Comparison of ENCODE assay signal across 25 cellular contexts in the genomic region with DNA sequence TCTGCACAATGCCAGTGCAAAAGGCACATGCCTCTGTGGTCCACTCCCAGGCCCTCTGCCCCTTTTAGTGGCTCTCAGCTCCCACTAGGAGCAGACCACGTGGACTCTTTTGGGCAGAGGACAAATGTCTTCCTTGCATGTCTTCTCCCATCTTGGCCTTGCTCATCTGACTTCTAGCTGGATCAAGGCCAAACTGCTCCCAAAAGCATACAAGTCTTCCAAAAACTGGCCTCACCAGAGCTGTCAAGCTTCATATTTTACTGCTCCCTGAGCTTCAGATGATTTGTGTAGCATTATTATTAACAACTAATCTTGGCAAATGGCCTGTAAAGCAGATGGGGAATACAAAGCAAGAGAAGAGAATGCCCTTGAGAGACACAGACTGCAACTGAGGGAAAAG. TPM values are rescaled to one million over a fixed set of nuclear protein-coding genes. Genes with fewer than 3 reads are reported as not detected.
DNase-seq lines count a peak whose midpoint lies in the region; ATAC-seq and TF ChIP-seq lines count a peak whose summit lies in the region.
"Had no signal": no experiment of that assay in that cellular context is flagged by ENCODE, and none has a peak within 500 bp of the region (broad histone marks: within the 10 kb centered on the region; RNA-seq: fewer than 3 reads in every experiment).

No MANE protein-coding gene starts in this region.

- peaks cover 13% of the 10 kb centered on the region for H3K4me1 ChIP-seq in A673 (ENCODE audit: insufficient read depth, low read length, poor library complexity, severe bottlenecking)
- H3K4me1 ChIP-seq in adrenal gland (replicated peaks in 1 of 2): peaks cover 20 to 26% of the 10 kb centered on the region in 2 donors
- H3K4me1 ChIP-seq in mesenchymal stem cell (ENCODE audit: control insufficient read depth, insufficient read depth, low read depth, low read length): peaks cover 6% of the 10 kb centered on the region
- H3K4me1 ChIP-seq: psoas muscle, SJCRH30 had no signal

- H3K9ac ChIP-seq in mesenchymal stem cell (ENCODE audit: low read length): no peak overlapping the region

- CTCF ChIA-PET in A673 (lab: Charles Lee): no interaction called here
- CTCF ChIA-PET in activated CD8-positive, alpha-beta T cell treated with anti-CD3 and anti-CD28 coated beads, Interleukin-2, amount 10 ng/mL, durations not matched to agents 7 days and 5 days (lab: Charles Lee): interaction anchor here (1.0 to 1.1 kb wide), 2 partner anchors 14 to 18 kb away, joined by 3 to 5 read pairs; no protein-coding TSS in a partner anchor

- H3K27me3 ChIP-seq in A673 (replicated peaks; ENCODE audit: insufficient read depth, low read depth, low read length, poor library complexity): no peaks in the 10 kb centered on the region
- H3K27me3 ChIP-seq in adrenal gland: no peaks in the 10 kb centered on the region
- no peaks in the 10 kb centered on the region for H3K27me3 ChIP-seq in mesenchymal stem cell (ENCODE audit: control insufficient read depth in 1 of 2, insufficient read depth in 1 of 2, low read length in 2 of 2)
- H3K27me3 ChIP-seq: SJCRH30, stomach, vagina had no signal

- DNase-seq in A673 (ENCODE audit: low spot score) (no peak), EH (ENCODE audit: low read depth) (peak; percentile 48), adrenal gland (peak in 6 of 7 donors; percentile 24 to 73 (median 54)), mesenchymal stem cell (peak; percentile 6), hippocampal formation (lab: John Stamatoyannopoulos, UW) (no peak), cerebellar cortex (ENCODE audit: low spot score) (no peak), NCI-H1930 (lab: John Stamatoyannopoulos, UW) (no peak)
- DNase-seq in activated CD8-positive, alpha-beta T cell treated with anti-CD3 and anti-CD28 coated beads, Interleukin-2, amount 10 ng/mL, durations not matched to agents 7 days and 5 days: no peak
- DNase-seq: activated CD4-positive, CD25-positive, alpha-beta regulatory T cell; activated naive CD8-positive, alpha-beta T cell treated with anti-CD3 and anti-CD28 coated beads, Interleukin-2, amount 10 ng/mL, durations not matched to agents 7 days and 5 days; CD8-positive, alpha-beta memory T cell; kidney glomerular epithelial cell; NCI-H1417; NCI-H82; psoas muscle; SJCRH30; small intestine; stimulated activated CD4-positive, alpha-beta T cell treated with anti-CD3 and anti-CD28 coated beads, Interleukin-4, amount 100 ng/mL, for 24 hours; stomach; T-helper 9 cell had no signal

- H3K23ac ChIP-seq in mesenchymal stem cell (ENCODE audit: low read length in 2 of 2): no peak overlapping the region

- H3K4me3 Mint-ChIP-seq in activated CD8-positive, alpha-beta T cell treated with anti-CD3 and anti-CD28 coated beads, Interleukin-2, amount 10 ng/mL, durations not matched to agents 7 days and 5 days: no peak overlapping the region
- H3K4me3 Mint-ChIP-seq: activated naive CD8-positive, alpha-beta T cell treated with anti-CD3 and anti-CD28 coated beads, Interleukin-2, amount 10 ng/mL, durations not matched to agents 7 days and 5 days; dendritic cell treated with granulocyte-macrophage colony-stimulating factor and Interleukin-4, amounts not matched to agents 40 ng/mL and 50 ng/mL, for 4 days; GM23338 had no signal

- H3K9me3 ChIP-seq in A673 (ENCODE audit: low read depth, low read length, poor library complexity, severe bottlenecking) (no peaks in the 10 kb centered on the region), adrenal gland (replicated peaks in 1 of 3) (no peaks in the 10 kb centered on the region), mesenchymal stem cell (ENCODE audit: control insufficient read depth, low read length) (no peaks in the 10 kb centered on the region)
- H3K9me3 ChIP-seq: psoas muscle, SJCRH30, stomach, vagina had no signal

- H3K27ac ChIP-seq in A673 (ENCODE audit: low read depth, low read length, poor library complexity, severe bottlenecking): peak overlapping the region; percentile 67
- peak overlapping the region in 4 of 5 donors; percentile 34 to 79 (median 46) for H3K27ac ChIP-seq in adrenal gland
- H3K27ac ChIP-seq in mesenchymal stem cell (ENCODE audit: low read length, poor library complexity, severe bottlenecking): no peak overlapping the region
- H3K27ac ChIP-seq: epithelial cell of prostate, psoas muscle, SJCRH30, stomach, vagina had no signal

- H2AK5ac ChIP-seq in mesenchymal stem cell (ENCODE audit: low read length, severe bottlenecking): no peak overlapping the region

- peaks cover 27% of the 10 kb centered on the region for H3K4me1 Mint-ChIP-seq in activated CD8-positive, alpha-beta T cell treated with anti-CD3 and anti-CD28 coated beads, Interleukin-2, amount 10 ng/mL, durations not matched to agents 7 days and 5 days (ENCODE audit: low read depth)
- H3K4me1 Mint-ChIP-seq: GM23338 had no signal

- no TSS peak for BruUV-seq in A673 (replicated peaks; lab: Mats Ljungman, UMichigan)

- H2BK5ac ChIP-seq in mesenchymal stem cell (ENCODE audit: low read depth, low read length, poor library complexity, severe bottlenecking): no peak overlapping the region

- POLR2A ChIA-PET in A673 (lab: Charles Lee; ENCODE audit: low non-redundant PET): no interaction called here
- POLR2A ChIA-PET in activated CD8-positive, alpha-beta T cell treated with anti-CD3 and anti-CD28 coated beads, Interleukin-2, amount 10 ng/mL, durations not matched to agents 7 days and 5 days (lab: Charles Lee): no interaction called here

- H2BK120ac ChIP-seq in mesenchymal stem cell (ENCODE audit: low read depth, low read length): no peak overlapping the region

- no peak overlapping the region for H2BK15ac ChIP-seq in mesenchymal stem cell (ENCODE audit: low read depth, poor library complexity, severe bottlenecking)

- peaks cover 8% of the 10 kb centered on the region for H3K79me1 ChIP-seq in mesenchymal stem cell (replicated peaks; ENCODE audit: low read length, poor library complexity, severe bottlenecking)

- no peak overlapping the region for H3K4me3 ChIP-seq in A673 (ENCODE audit: low read depth, low read length, poor library complexity, severe bottlenecking)
- H3K4me3 ChIP-seq in adrenal gland: no peak overlapping the region
- H3K4me3 ChIP-seq in mesenchymal stem cell (ENCODE audit: insufficient read depth in 1 of 2, low read depth in 1 of 2, low read length in 2 of 2): no peak overlapping the region
- H3K4me3 ChIP-seq: GM23338, psoas muscle, SJCRH30, stomach, vagina had no signal

- no peak overlapping the region for H3K14ac ChIP-seq in mesenchymal stem cell (ENCODE audit: low read length in 2 of 2)

- H3K36me3 ChIP-seq in A673 (ENCODE audit: insufficient read depth, low read length, poor library complexity, severe bottlenecking) (peaks cover 28% of the 10 kb centered on the region), adrenal gland (replicated peaks in 1 of 2) (peaks cover 0 to 27% of the 10 kb centered on the region in 2 donors), mesenchymal stem cell (ENCODE audit: control insufficient read depth in 1 of 2, insufficient read depth in 2 of 2, low read depth in 1 of 2, low read length in 2 of 2) (peaks cover 58 to 66% of the 10 kb centered on the region in 2 experiments)
- H3K36me3 ChIP-seq: SJCRH30 had no signal

- intact Hi-C loops in A673 (cut with micrococcal nuclease; ENCODE audit: unreplicated experiment): no loop called here
- intact Hi-C loops in adrenal gland (cut with DNase I): no loop called here

- no peaks in the 10 kb centered on the region for H3K9me3 Mint-ChIP-seq in activated CD8-positive, alpha-beta T cell treated with anti-CD3 and anti-CD28 coated beads, Interleukin-2, amount 10 ng/mL, durations not matched to agents 7 days and 5 days (ENCODE audit: insufficient read depth)
- H3K9me3 Mint-ChIP-seq: activated naive CD8-positive, alpha-beta T cell treated with anti-CD3 and anti-CD28 coated beads, Interleukin-2, amount 10 ng/mL, durations not matched to agents 7 days and 5 days; CD8-positive, alpha-beta memory T cell; dendritic cell treated with granulocyte-macrophage colony-stimulating factor and Interleukin-4, amounts not matched to agents 40 ng/mL and 50 ng/mL, for 4 days; GM23338; neural crest cell had no signal

- H3K4me2 ChIP-seq in mesenchymal stem cell (ENCODE audit: low read length, poor library complexity, severe bottlenecking): no peak overlapping the region
- H3K4me2 ChIP-seq: GM23338 had no signal

- H3K27ac Mint-ChIP-seq in activated CD8-positive, alpha-beta T cell treated with anti-CD3 and anti-CD28 coated beads, Interleukin-2, amount 10 ng/mL, durations not matched to agents 7 days and 5 days: no peak overlapping the region
- H3K27ac Mint-ChIP-seq: activated naive CD8-positive, alpha-beta T cell treated with anti-CD3 and anti-CD28 coated beads, Interleukin-2, amount 10 ng/mL, durations not matched to agents 7 days and 5 days; dendritic cell treated with granulocyte-macrophage colony-stimulating factor and Interleukin-4, amounts not matched to agents 40 ng/mL and 50 ng/mL, for 4 days; GM23338 had no signal

- no peak overlapping the region for H3K4ac ChIP-seq in mesenchymal stem cell (ENCODE audit: low read depth in 1 of 2, low read length in 2 of 2)

- TF ChIP-seq CTCF in A673 (conservative IDR thresholded peaks at IDR 0.05; ENCODE audit: low read depth, low read length) (no peak), adrenal gland (IDR thresholded peaks at IDR 0.05) (no peak)

- H3K18ac ChIP-seq in mesenchymal stem cell (ENCODE audit: low read depth in 1 of 2, low read length in 2 of 2): no peak overlapping the region

- ATAC-seq in activated CD8-positive, alpha-beta T cell treated with anti-CD3 and anti-CD28 coated beads, Interleukin-2, amount 10 ng/mL, durations not matched to agents 7 days and 5 days: no peak
- ATAC-seq: GM23338, psoas muscle had no signal

- WGBS in adrenal gland, 4 donors: 0 to 45% (median 21%) methylated on average over 1 of the region's 1 CpG
- 63% methylated on average over 1 of the region's 1 CpG for WGBS in mesenchymal stem cell

- no peak overlapping the region for H2AFZ ChIP-seq in mesenchymal stem cell (ENCODE audit: low read depth, low read length)
- H2AFZ ChIP-seq: GM23338 had no signal

- H4K8ac ChIP-seq in mesenchymal stem cell (ENCODE audit: low read length): no peak overlapping the region

- H3K36me3 Mint-ChIP-seq in activated CD8-positive, alpha-beta T cell treated with anti-CD3 and anti-CD28 coated beads, Interleukin-2, amount 10 ng/mL, durations not matched to agents 7 days and 5 days (ENCODE audit: low read depth): peaks cover 59% of the 10 kb centered on the region

- no peak overlapping the region for H2BK12ac ChIP-seq in mesenchymal stem cell (ENCODE audit: low read length in 2 of 2)

- H3K27me3 Mint-ChIP-seq in activated CD8-positive, alpha-beta T cell treated with anti-CD3 and anti-CD28 coated beads, Interleukin-2, amount 10 ng/mL, durations not matched to agents 7 days and 5 days (ENCODE audit: low read depth): no peaks in the 10 kb centered on the region
- H3K27me3 Mint-ChIP-seq: activated naive CD8-positive, alpha-beta T cell treated with anti-CD3 and anti-CD28 coated beads, Interleukin-2, amount 10 ng/mL, durations not matched to agents 7 days and 5 days had no signal

- TF ChIP-seq POLR2A in adrenal gland (IDR thresholded peaks at IDR 0.05): no peak

- no peak overlapping the region for H4K91ac ChIP-seq in mesenchymal stem cell (ENCODE audit: low read length)

RNA-seq across cellular contexts. Expression of gene SMPD1, which starts 6.9 kb away (rescaled TPM):
- total RNA-seq in A673 (2021) (126 and 176 TPM in 2 replicates), adrenal gland (10 to 100 TPM; 46.3 to 85.0 (median 69.3) TPM)
- polyA plus RNA-seq in adrenal gland: 10 to 100 TPM; 44.6 to 51.7 (median 44.8) TPM
- polyA plus RNA-seq in mesenchymal stem cell (2013, experiment 1 of 2): 60.0 TPM
- polyA plus RNA-seq in mesenchymal stem cell (2013, experiment 2 of 2): 61.3 TPM
- total RNA-seq in activated CD8-positive, alpha-beta T cell treated with anti-CD3 and anti-CD28 coated beads, Interleukin-2, amount 10 ng/mL, durations not matched to agents 7 days and 5 days: 10 to 100 TPM; 35.5 to 37.1 TPM

RNA-seq across cellular contexts. Expression of gene APBB1, which starts 21.7 kb away (rescaled TPM):
- total RNA-seq in A673 (2021) (81.1 and 83.8 TPM in 2 replicates), adrenal gland (10 to 100 TPM; 27.2 to 65.2 (median 50.5) TPM)
- 10 to 100 TPM; 37.6 to 72.4 (median 53.1) TPM for polyA plus RNA-seq in adrenal gland
- polyA plus RNA-seq in mesenchymal stem cell (2013, experiment 1 of 2): 21.2 TPM
- polyA plus RNA-seq in mesenchymal stem cell (2013, experiment 2 of 2): 19.9 TPM
- total RNA-seq in activated CD8-positive, alpha-beta T cell treated with anti-CD3 and anti-CD28 coated beads, Interleukin-2, amount 10 ng/mL, durations not matched to agents 7 days and 5 days: 10 to 100 TPM; 51.7 to 52.4 TPM

RNA-seq across cellular contexts. Expression of gene HPX, which starts 43.6 kb away (rescaled TPM):
- total RNA-seq in A673 (2021): 4.4 and 4.5 TPM in 2 replicates
- 10 to 100 TPM in 1 of 8 donors, 1 to 10 TPM in 6, under 1 TPM in 1; 0.26 to 25.2 (median 1.7) TPM for total RNA-seq in adrenal gland
- polyA plus RNA-seq in adrenal gland: 1 to 10 TPM; 1.5 to 1.8 (median 1.8) TPM
- 0.43 TPM for polyA plus RNA-seq in mesenchymal stem cell (2013, experiment 1 of 2)
- 0.41 TPM for polyA plus RNA-seq in mesenchymal stem cell (2013, experiment 2 of 2)
- total RNA-seq in activated CD8-positive, alpha-beta T cell treated with anti-CD3 and anti-CD28 coated beads, Interleukin-2, amount 10 ng/mL, durations not matched to agents 7 days and 5 days: not detected
- total RNA-seq: SJCRH30 had no signal
- polyA plus RNA-seq: CD8-positive, alpha-beta memory T cell had no signal

Comparison
In these comparisons a context has a peak if more than half of its experiments do, and no peak if none do; other contexts are left out.
1. DNase-seq: peak in EH (single experiment), adrenal gland (6 of 7) and mesenchymal stem cell (single experiment); none in A673 (single experiment), hippocampal formation (0 of 2), cerebellar cortex (single experiment), NCI-H1930 (0 of 2) and activated CD8-positive, alpha-beta T cell treated with anti-CD3 and anti-CD28 coated beads, Interleukin-2, amount 10 ng/mL, durations not matched to agents 7 days and 5 days (single experiment).